Comparison of ENCODE assay signal across 1 cellular context in genomic region chr7:139869886-139870285, GRCh38.
TF ChIP-seq lines count a peak whose summit lies in the region.

No MANE protein-coding gene starts in this region.

TF ChIP-seq in K562, 482 proteins besides CTCF, POLR2A, EP300 and RAD21:
- TF ChIP-seq CEBPG (CRISPR knock-in tag; IDR thresholded peaks at IDR 0.05) (no peak), CEBPG (tag; conservative IDR thresholded peaks at IDR 0.05 in 1 of 2, IDR thresholded peaks at IDR 0.05 in 1 of 2) (peak; percentile 29 to 45; a peak in 2 of 4 replicates), NFIC (IDR thresholded peaks at IDR 0.05) (peak; percentile 55), RFX5 (IDR thresholded peaks at IDR 0.05; ENCODE audit: low read depth, low read length) (no peak)
TF ChIP-seq in K562: peak in this region for 2.
